In genomic region chr7:71019703-71020102, GRCh38 we compare ENCODE assay signal across 26 cellular contexts.
A peak's percentile ranks its signal among the peaks of the same experiment; 100 is the strongest.
DNase-seq lines count a peak whose midpoint lies in the region; ATAC-seq, FAIRE-seq and TF ChIP-seq lines count a peak whose summit lies in the region.
"Had no signal": no experiment of that assay in that cellular context is flagged by ENCODE, and none has a peak within 500 bp of the region (broad histone marks: within the 10 kb centered on the region; RNA-seq: fewer than 3 reads in every experiment).

No MANE protein-coding gene starts in this region.

- H3K27me3 ChIP-seq in body of pancreas (no peaks in the 10 kb centered on the region), heart left ventricle (no peaks in the 10 kb centered on the region), upper lobe of right lung (no peaks in the 10 kb centered on the region)

- 75 to 81% methylated on average over 7 of the region's 7 CpGs for WGBS in body of pancreas, 2 donors
- 66 to 71% (median 70%) methylated on average over 7 of the region's 7 CpGs for WGBS in heart left ventricle, 4 donors

- H3K27ac ChIP-seq in body of pancreas = no peak overlapping the region
- no peak overlapping the region for H3K27ac ChIP-seq in heart left ventricle
- H3K27ac ChIP-seq in upper lobe of right lung = peak overlapping the region; percentile 24
- H3K27ac ChIP-seq: KMS-11, SK-N-MC, VCaP had no signal

- DNase-seq in body of pancreas (peak in 3 of 4 donors; percentile 13 to 16 (median 13)), heart left ventricle (peak in 3 of 5 donors; percentile 31 to 68 (median 31)), mucosa of descending colon (peak in 2 of 3 donors; percentile 11 to 58), upper lobe of right lung (no peak), frontal cortex (ENCODE audit: low spot score in 2 of 2) (no peak), activated gamma-delta T cell (lab: John Stamatoyannopoulos, UW) (no peak)
- DNase-seq in activated CD4-positive, CD25-positive, alpha-beta regulatory T cell treated with anti-CD3 and anti-CD28 coated beads, Interleukin-2, amount 50 U/mL, for 72 hours = no peak
- DNase-seq: activated CD4-positive, alpha-beta T cell treated with anti-CD3 and anti-CD28 coated beads, Interleukin-2, amount 50 U/mL, for 48 hours; activated effector memory CD4-positive, alpha-beta T cell treated with anti-CD3 and anti-CD28 coated beads, Interleukin-2, amount 50 U/mL, for 16 hours; activated naive CD8-positive, alpha-beta T cell treated with anti-CD3 and anti-CD28 coated beads, Interleukin-2, amount 50 U/mL, for 24 hours; CD4-positive, CD25-positive, alpha-beta regulatory T cell; DMS153; mammary epithelial cell; MV-4-11; naive thymus-derived CD4-positive, alpha-beta T cell; NCI-H1694; NCI-H69; T-helper 17 cell had no signal

- H3K4me3 ChIP-seq in body of pancreas (no peak overlapping the region), heart left ventricle (no peak overlapping the region), mucosa of descending colon (no peak overlapping the region), upper lobe of right lung (no peak overlapping the region)
- H3K4me3 ChIP-seq: SK-N-MC had no signal

- no peaks in the 10 kb centered on the region for H3K9me3 ChIP-seq in body of pancreas
- no peaks in the 10 kb centered on the region for H3K9me3 ChIP-seq in heart left ventricle
- peaks cover 39% of the 10 kb centered on the region for H3K9me3 ChIP-seq in mucosa of descending colon
- no peaks in the 10 kb centered on the region for H3K9me3 ChIP-seq in upper lobe of right lung

- FAIRE-seq in frontal cortex (lab: Jason Lieb, UNC) = no peak
- FAIRE-seq: bronchial epithelial cell, G401.6, HTR-8/SVneo had no signal

- intact Hi-C loops in body of pancreas (cut with DNase I) (no loop called here), heart left ventricle (cut with DNase I) (no loop called here), mucosa of descending colon (cut with DNase I, micrococcal nuclease) (no loop called here), upper lobe of right lung (cut with DNase I) (no loop called here)

- ATAC-seq in body of pancreas (no peak), heart left ventricle (peak in 1 of 4 donors; percentile 31), mucosa of descending colon (peak; percentile 34), upper lobe of right lung (peak; percentile 29), GM19455 (IDR thresholded peaks at IDR 0.05; ENCODE audit: unreplicated experiment) (no peak)
- ATAC-seq: activated naive CD8-positive, alpha-beta T cell treated with anti-CD3 and anti-CD28 coated beads, Interleukin-2, amount 50 U/mL, for 24 hours; naive thymus-derived CD4-positive, alpha-beta T cell; stimulated activated effector memory CD8-positive, alpha-beta T cell treated with anti-CD3 and anti-CD28 coated beads, Interleukin-12 subunit alpha, Interleukin-12 subunit beta, amount 100 ng/mL, for 72 hours; T-helper 17 cell had no signal

- TF ChIP-seq POLR2A in body of pancreas (IDR thresholded peaks at IDR 0.05) (no peak), heart left ventricle (IDR thresholded peaks at IDR 0.05) (no peak)

- H3K4me1 ChIP-seq in body of pancreas = no peaks in the 10 kb centered on the region
- H3K4me1 ChIP-seq in heart left ventricle = no peaks in the 10 kb centered on the region
- H3K4me1 ChIP-seq in mucosa of descending colon (ENCODE audit: low read depth) = no peaks in the 10 kb centered on the region
- no peaks in the 10 kb centered on the region for H3K4me1 ChIP-seq in upper lobe of right lung

- H3K36me3 ChIP-seq in body of pancreas (replicated peaks in 1 of 2; ENCODE audit: insufficient read depth in 1 of 2, low read depth in 2 of 2) (no peaks in the 10 kb centered on the region), heart left ventricle (no peaks in the 10 kb centered on the region), mucosa of descending colon (ENCODE audit: low read depth) (no peaks in the 10 kb centered on the region), upper lobe of right lung (no peaks in the 10 kb centered on the region)

- TF ChIP-seq CTCF in body of pancreas (IDR thresholded peaks at IDR 0.05) (no peak), heart left ventricle (IDR thresholded peaks at IDR 0.05) (no peak), mucosa of descending colon (IDR thresholded peaks at IDR 0.05) (no peak), upper lobe of right lung (IDR thresholded peaks at IDR 0.05) (no peak)

Comparison
In these comparisons a context has a peak if more than half of its experiments do, and no peak if none do; other contexts are left out.
1. ATAC-seq: peak in mucosa of descending colon (single experiment) and upper lobe of right lung (single experiment); none in body of pancreas (single experiment) and GM19455 (single experiment).
2. DNase-seq: peak in body of pancreas (3 of 4), heart left ventricle (3 of 5) and mucosa of descending colon (2 of 3); none in upper lobe of right lung (single experiment), frontal cortex (0 of 2), activated gamma-delta T cell (single experiment) and activated CD4-positive, CD25-positive, alpha-beta regulatory T cell treated with anti-CD3 and anti-CD28 coated beads, Interleukin-2, amount 50 U/mL, for 72 hours (single experiment).